20 cellular contexts compared by ENCODE assay signal in the genomic region with DNA sequence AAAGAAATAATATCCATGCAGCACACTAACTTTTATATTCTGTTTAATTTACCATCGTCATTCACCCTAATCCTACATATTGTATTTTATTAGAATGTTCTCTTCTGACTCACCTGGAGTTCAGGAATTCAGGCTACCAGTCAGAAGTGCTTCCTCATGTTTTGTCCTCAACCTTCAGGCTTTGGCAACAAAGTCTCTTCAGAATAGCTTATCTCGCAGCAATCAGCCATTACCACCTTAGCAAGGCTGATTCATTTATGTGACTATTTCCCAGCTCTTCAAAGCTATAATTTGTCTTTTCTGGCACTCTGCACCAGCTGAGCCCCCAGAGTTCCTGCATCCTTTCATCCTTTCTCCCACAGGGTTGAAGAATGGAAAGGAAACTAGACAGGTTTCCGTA.
"Had no signal": no experiment of that assay in that cellular context is flagged by ENCODE, and none has a peak within 500 bp of the region (broad histone marks: within the 10 kb centered on the region; RNA-seq: fewer than 3 reads in every experiment).

No MANE protein-coding gene starts in this region.

- H3K4me3 Mint-ChIP-seq: activated naive CD4-positive, alpha-beta T cell treated with anti-CD3 and anti-CD28 coated beads, Interleukin-2, amount 50 U/mL, for 24 hours; activated T-cell treated with anti-CD3 and anti-CD28 coated beads, Interleukin-2, amount 50 U/mL, for 72 hours; dendritic cell treated with granulocyte-macrophage colony-stimulating factor and Interleukin-4, amounts not matched to agents 40 ng/mL and 50 ng/mL, for 4 days; mesothelial cell of epicardium; nephron had no signal

- H3K27me3 ChIP-seq: adrenal gland, hepatocyte, sigmoid colon, thyroid gland had no signal

- H2AFZ ChIP-seq: hepatocyte had no signal

- H3K36me3 Mint-ChIP-seq: activated naive CD4-positive, alpha-beta T cell treated with anti-CD3 and anti-CD28 coated beads, Interleukin-2, amount 50 U/mL, for 24 hours; mesothelial cell of epicardium had no signal

- H3K4me3 ChIP-seq: adrenal gland, hepatocyte, lower lobe of right lung, sigmoid colon, thyroid gland had no signal

- ATAC-seq: activated T-cell treated with anti-CD3 and anti-CD28 coated beads, Interleukin-2, amount 50 U/mL, for 72 hours; lower lobe of right lung had no signal

- H3K27ac Mint-ChIP-seq: activated naive CD4-positive, alpha-beta T cell treated with anti-CD3 and anti-CD28 coated beads, Interleukin-2, amount 50 U/mL, for 24 hours; activated T-cell treated with anti-CD3 and anti-CD28 coated beads, Interleukin-2, amount 50 U/mL, for 72 hours; dendritic cell treated with granulocyte-macrophage colony-stimulating factor and Interleukin-4, amounts not matched to agents 40 ng/mL and 50 ng/mL, for 4 days; mesothelial cell of epicardium; nephron had no signal

- H3K27me3 Mint-ChIP-seq: activated naive CD4-positive, alpha-beta T cell treated with anti-CD3 and anti-CD28 coated beads, Interleukin-2, amount 50 U/mL, for 24 hours; dendritic cell treated with granulocyte-macrophage colony-stimulating factor and Interleukin-4, amounts not matched to agents 40 ng/mL and 50 ng/mL, for 4 days had no signal

- H3K36me3 ChIP-seq: adrenal gland, lower lobe of right lung, sigmoid colon, thyroid gland had no signal

- H3K4me2 ChIP-seq: hepatocyte had no signal

- DNase-seq: activated CD4-positive, alpha-beta T cell treated with anti-CD3 and anti-CD28 coated beads, Interleukin-2, amount 50 U/mL, for 4 hours; activated gamma-delta T cell; activated T-cell treated with anti-CD3 and anti-CD28 coated beads, Interleukin-2, amount 50 U/mL, for 72 hours; adrenal gland; effector CD8-positive, alpha-beta T cell; foreskin fibroblast; lower lobe of right lung; posterior cingulate gyrus; sigmoid colon; stimulated activated CD4-positive, alpha-beta T cell treated with anti-CD3 and anti-CD28 coated beads, Interleukin-1b, Interleukin-23, amount 100 ng/mL, for 48 hours; stimulated activated CD8-positive, alpha-beta memory T cell treated with anti-CD3 and anti-CD28 coated beads, Interleukin-4, amount 100 ng/mL, for 48 hours; stimulated activated naive CD4-positive, alpha-beta T cell; thyroid gland had no signal

- H3K4me1 Mint-ChIP-seq: activated naive CD4-positive, alpha-beta T cell treated with anti-CD3 and anti-CD28 coated beads, Interleukin-2, amount 50 U/mL, for 24 hours; nephron had no signal

- H3K4me1 ChIP-seq: adrenal gland, lower lobe of right lung, sigmoid colon, thyroid gland had no signal

- FAIRE-seq: astrocyte, TTC549 had no signal

- H3K79me2 ChIP-seq: hepatocyte had no signal

- H3K9me3 ChIP-seq: adrenal gland, sigmoid colon, thyroid gland had no signal

- H3K27ac ChIP-seq: adrenal gland, hepatocyte, lower lobe of right lung, sigmoid colon, thyroid gland had no signal

- H3K9me3 Mint-ChIP-seq: activated naive CD4-positive, alpha-beta T cell treated with anti-CD3 and anti-CD28 coated beads, Interleukin-2, amount 50 U/mL, for 24 hours; nephron had no signal
